27 cellular contexts compared by ENCODE assay signal in genomic region chr21:44364151-44365053, GRCh38. TPM values are rescaled to one million over a fixed set of nuclear protein-coding genes. Genes with fewer than 3 reads are reported as not detected.
DNase-seq lines count a peak whose midpoint lies in the region; ATAC-seq, FAIRE-seq and TF ChIP-seq lines count a peak whose summit lies in the region.
"Had no signal": no experiment of that assay in that cellular context is flagged by ENCODE, and none has a peak within 500 bp of the region (broad histone marks: within the 10 kb centered on the region; RNA-seq: fewer than 3 reads in every experiment).

No MANE protein-coding gene starts in this region.

- H3K27ac ChIP-seq in WERI-Rb-1: no peak overlapping the region
- no peak overlapping the region for H3K27ac ChIP-seq in HepG2 (ENCODE audit: extremely low read length, insufficient read depth, low read length)
- no peak overlapping the region for H3K27ac ChIP-seq in aorta (ENCODE audit: low read depth in 1 of 2, low read length in 2 of 2)
- H3K27ac ChIP-seq: body of pancreas, tibial artery had no signal

- peaks cover 5% of the 10 kb centered on the region for H3K27me3 ChIP-seq in WERI-Rb-1 (ENCODE audit: insufficient read depth, low read depth, severe bottlenecking)
- peaks cover 0 to 38% of the 10 kb centered on the region in 2 experiments; a peak in 4 of 5 replicates for H3K27me3 ChIP-seq in HepG2 (ENCODE audit: control insufficient read depth in 1 of 2, insufficient read depth in 2 of 2, low read length in 2 of 2)
- no peaks in the 10 kb centered on the region for H3K27me3 ChIP-seq in aorta (ENCODE audit: control insufficient read depth in 1 of 2, insufficient read depth in 2 of 2, low read length in 1 of 2)
- H3K27me3 ChIP-seq: body of pancreas had no signal

- H3K4me1 Mint-ChIP-seq in activated naive CD8-positive, alpha-beta T cell treated with anti-CD3 and anti-CD28 coated beads, Interleukin-2, amount 10 ng/mL, durations not matched to agents 7 days and 5 days: peaks cover 4% of the 10 kb centered on the region
- no peaks in the 10 kb centered on the region for H3K4me1 Mint-ChIP-seq in activated naive CD8-positive, alpha-beta T cell treated with anti-CD3 and anti-CD28 coated beads for 36 hours
- H3K4me1 Mint-ChIP-seq: nephron had no signal

- H3K4me1 ChIP-seq in HepG2 (ENCODE audit: insufficient read depth, low read length): 0 out of 2 replicates have a peak, but pooled peaks cover 7% of the 10 kb centered on the region
- no peaks in the 10 kb centered on the region for H3K4me1 ChIP-seq in aorta (ENCODE audit: control insufficient read depth in 1 of 2, insufficient read depth in 2 of 2, low read length in 2 of 2)
- H3K4me1 ChIP-seq: body of pancreas, HAP-1 had no signal

- no peak for TF ChIP-seq RAD21 in HepG2 (CRISPR knock-in tag; IDR thresholded peaks at IDR 0.05)

- CTCF ChIA-PET in HepG2 (lab: Yijun Ruan, JAX; ENCODE audit: low intra/inter-chr PET ratio, low total read pairs): no interaction called here

- no peaks in the 10 kb centered on the region for H3K27me3 Mint-ChIP-seq in activated naive CD8-positive, alpha-beta T cell treated with anti-CD3 and anti-CD28 coated beads, Interleukin-2, amount 10 ng/mL, durations not matched to agents 7 days and 5 days
- no peaks in the 10 kb centered on the region for H3K27me3 Mint-ChIP-seq in activated naive CD8-positive, alpha-beta T cell treated with anti-CD3 and anti-CD28 coated beads for 36 hours
- H3K27me3 Mint-ChIP-seq: activated B cell treated with CpG ODN at 0.5 μM for 24 hours; stimulated activated naive CD8-positive, alpha-beta T cell treated with anti-CD3 and anti-CD28 coated beads, Interleukin-15, amount 100 ng/mL, for 72 hours had no signal

- H3K27ac Mint-ChIP-seq in activated naive CD8-positive, alpha-beta T cell treated with anti-CD3 and anti-CD28 coated beads, Interleukin-2, amount 10 ng/mL, durations not matched to agents 7 days and 5 days: no peak overlapping the region
- no peak overlapping the region for H3K27ac Mint-ChIP-seq in activated naive CD8-positive, alpha-beta T cell treated with anti-CD3 and anti-CD28 coated beads for 36 hours
- H3K27ac Mint-ChIP-seq: activated B cell treated with CpG ODN at 0.5 μM for 24 hours, immature natural killer cell, nephron had no signal

- TF ChIP-seq CTCF in WERI-Rb-1 (IDR thresholded peaks at IDR 0.05; ENCODE audit: low read depth, low read length): peak; percentile 57; the same call in 1 of the 2 replicates
- peak; percentile 61 for TF ChIP-seq CTCF in HepG2 (CRISPR knock-in tag; IDR thresholded peaks at IDR 0.05)

- H3K36me3 ChIP-seq in WERI-Rb-1 (no peaks in the 10 kb centered on the region), HepG2 (replicated peaks in 1 of 2; ENCODE audit: control insufficient read depth in 1 of 2, insufficient read depth in 2 of 2, low read length in 2 of 2) (no peaks in the 10 kb centered on the region), aorta (ENCODE audit: control insufficient read depth in 1 of 2, insufficient read depth in 2 of 2, low read length in 1 of 2) (no peaks in the 10 kb centered on the region)
- H3K36me3 ChIP-seq: HAP-1, tibial artery had no signal

- in situ Hi-C loops in HepG2 (cut with HindIII; ENCODE audit: extremely low pct_ligation_motif_present, low pct_unique_long_range_greater_than_20kb): no loop called here

- no peak overlapping the region for H3K4me3 Mint-ChIP-seq in activated naive CD8-positive, alpha-beta T cell treated with anti-CD3 and anti-CD28 coated beads, Interleukin-2, amount 10 ng/mL, durations not matched to agents 7 days and 5 days
- H3K4me3 Mint-ChIP-seq in activated naive CD8-positive, alpha-beta T cell treated with anti-CD3 and anti-CD28 coated beads for 36 hours: no peak overlapping the region
- H3K4me3 Mint-ChIP-seq: activated B cell treated with CpG ODN at 0.5 μM for 24 hours; immature natural killer cell; nephron; stimulated activated naive CD8-positive, alpha-beta T cell treated with anti-CD3 and anti-CD28 coated beads, Interleukin-15, amount 100 ng/mL, for 72 hours had no signal

- H3K79me2 ChIP-seq in HepG2 (ENCODE audit: insufficient read depth, low read length): no peaks in the 10 kb centered on the region

- TF ChIP-seq EP300 in HepG2 (IDR thresholded peaks at IDR 0.05; ENCODE audit: low read depth in 2 of 2, low read length in 2 of 2) (no peak), HepG2 (CRISPR knock-in tag; IDR thresholded peaks at IDR 0.05; ENCODE audit: borderline replicate concordance) (no peak)

- no TSS peak for BruUV-seq in HepG2 (replicated peaks; lab: Mats Ljungman, UMichigan)

- H2AFZ ChIP-seq in HepG2 (ENCODE audit: low read length): no peak overlapping the region

- H3K9me3 Mint-ChIP-seq in activated naive CD8-positive, alpha-beta T cell treated with anti-CD3 and anti-CD28 coated beads, Interleukin-2, amount 10 ng/mL, durations not matched to agents 7 days and 5 days: peaks cover 11% of the 10 kb centered on the region
- peaks cover 7% of the 10 kb centered on the region for H3K9me3 Mint-ChIP-seq in activated naive CD8-positive, alpha-beta T cell treated with anti-CD3 and anti-CD28 coated beads for 36 hours

- intact Hi-C loops in HepG2 (cut with micrococcal nuclease; ENCODE audit: unreplicated experiment) (loop anchor here (10.0 kb wide), 1 partner anchor 70 kb away; no protein-coding TSS in a partner anchor), aorta (cut with DNase I) (loop anchor here in 1 of 2 donors (10.0 kb wide), 1 partner anchor 50 kb away; no protein-coding TSS in a partner anchor)

- no peak overlapping the region for H3K9ac ChIP-seq in HepG2 (ENCODE audit: insufficient read depth, low read depth, low read length)

- TF ChIP-seq POLR2A in HepG2 (IDR thresholded peaks at IDR 0.05; ENCODE audit: insufficient read depth in 1 of 2, low read depth in 2 of 2, low read length in 2 of 2): no peak

- POLR2A ChIA-PET in activated naive CD8-positive, alpha-beta T cell treated with anti-CD3 and anti-CD28 coated beads, Interleukin-2, amount 10 ng/mL, durations not matched to agents 7 days and 5 days (lab: Charles Lee): interaction anchor here (1.4 kb wide), 1 partner anchor 91 kb away, joined by 4 read pairs; the partner anchor contains the start of gene LRRC3
- POLR2A ChIA-PET in HepG2 (lab: Yijun Ruan, JAX): no interaction called here

- H4K20me1 ChIP-seq in HepG2 (ENCODE audit: insufficient read depth, low read length): no peaks in the 10 kb centered on the region

- peak; percentile 26 for DNase-seq in activated naive CD8-positive, alpha-beta T cell treated with anti-CD3 and anti-CD28 coated beads, Interleukin-2, amount 10 ng/mL, durations not matched to agents 7 days and 5 days
- DNase-seq in activated naive CD8-positive, alpha-beta T cell treated with anti-CD3 and anti-CD28 coated beads for 36 hours: no peak
- DNase-seq in WERI-Rb-1: no peak
- no peak for DNase-seq in HepG2 (ENCODE audit: low spot score)
- DNase-seq in aorta: peak; percentile 39 to 69
- DNase-seq in iPS-NIHi11 (ENCODE audit: low spot score): no peak
- DNase-seq in SW 1271 (lab: John Stamatoyannopoulos, UW): no peak
- DNase-seq in NCI-H345 (lab: John Stamatoyannopoulos, UW): no peak
- DNase-seq: activated B cell treated with CpG ODN at 0.5 μM for 24 hours; activated CD4-positive, alpha-beta T cell treated with anti-CD3 and anti-CD28 coated beads, Interleukin-2, amount 50 U/mL, for 4 hours; AML-193; body of pancreas; cerebellar nuclear complex; DMS79; effector CD4-positive, alpha-beta T cell; immature natural killer cell; mucosa of descending colon; NCI-H1105; NCI-H1930; NCI-H2227 treated with DMSO at 0.1 percent for 48 hours; NCI-H748 treated with DMSO at 0.1 percent for 48 hours; T-helper 9 cell had no signal

- ATAC-seq in activated naive CD8-positive, alpha-beta T cell treated with anti-CD3 and anti-CD28 coated beads, Interleukin-2, amount 10 ng/mL, durations not matched to agents 7 days and 5 days (ENCODE audit: low read depth): no peak
- ATAC-seq in HepG2 (peak; percentile 34), aorta (ENCODE audit: low FRiP score) (no peak)
- ATAC-seq: body of pancreas; mucosa of descending colon; stimulated activated naive CD8-positive, alpha-beta T cell treated with anti-CD3 and anti-CD28 coated beads, Interleukin-15, amount 100 ng/mL, for 72 hours had no signal

- H3K4me3 ChIP-seq in WERI-Rb-1 (ENCODE audit: low read depth, low read length) (no peak overlapping the region), HepG2 (replicated peaks in 1 of 3; ENCODE audit: insufficient read depth in 1 of 3, low read depth in 2 of 3, low read length in 3 of 3) (no peak overlapping the region), aorta (ENCODE audit: low read length in 2 of 2) (no peak overlapping the region)
- H3K4me3 ChIP-seq: body of pancreas, HAP-1, mucosa of descending colon, tibial artery had no signal

- 49% methylated on average over 9 of the region's 22 CpGs for WGBS in HepG2 (ENCODE audit: low lambda C conversion rate)
- WGBS in aorta, 2 donors: 74 to 76% methylated on average over 22 of the region's 22 CpGs

- H3K9me3 ChIP-seq in WERI-Rb-1 (ENCODE audit: severe bottlenecking): peaks cover 2% of the 10 kb centered on the region
- H3K9me3 ChIP-seq in HepG2 (ENCODE audit: low read length): no peaks in the 10 kb centered on the region
- H3K9me3 ChIP-seq in aorta (ENCODE audit: control insufficient read depth, low read length): peaks cover 5% of the 10 kb centered on the region
- H3K9me3 ChIP-seq: body of pancreas, HAP-1, mucosa of descending colon had no signal

- no peak for FAIRE-seq in HepG2 (lab: Jason Lieb, UNC)
- FAIRE-seq: A204.1 had no signal

- H3K36me3 Mint-ChIP-seq in activated naive CD8-positive, alpha-beta T cell treated with anti-CD3 and anti-CD28 coated beads, Interleukin-2, amount 10 ng/mL, durations not matched to agents 7 days and 5 days: peaks cover 36% of the 10 kb centered on the region
- peaks cover 2% of the 10 kb centered on the region for H3K36me3 Mint-ChIP-seq in activated naive CD8-positive, alpha-beta T cell treated with anti-CD3 and anti-CD28 coated beads for 36 hours

- H3K4me2 ChIP-seq in HepG2 (ENCODE audit: low read depth, low read length): no peak overlapping the region

RNA-seq across cellular contexts. Expression of gene TRPM2, which starts 11.0 kb away (rescaled TPM):
- 10 to 100 TPM; 29.6 to 31.1 TPM for total RNA-seq in activated naive CD8-positive, alpha-beta T cell treated with anti-CD3 and anti-CD28 coated beads, Interleukin-2, amount 10 ng/mL, durations not matched to agents 7 days and 5 days
- total RNA-seq in activated naive CD8-positive, alpha-beta T cell treated with anti-CD3 and anti-CD28 coated beads for 36 hours: 1 to 10 TPM; 2.9 to 3.7 TPM
- 0.07 TPM in 1 of 2 replicates, not detected in the other for total RNA-seq in HepG2 (2016; rRNA removed; fragmentation: Illumina TruSeq; extraction: Trizol)
- total RNA-seq in HepG2 (2016; cell fraction: cytosol; rRNA removed; fragmentation: Illumina TruSeq; extraction: Trizol; ENCODE audit: low read depth): not detected in 2 replicates
- total RNA-seq in HepG2 (2016; cell fraction: insoluble cytoplasmic fraction; rRNA removed; fragmentation: Illumina TruSeq; extraction: Trizol): 0.09 TPM in 1 of 2 replicates, not detected in the other
- 0.14 TPM in 1 of 2 replicates, not detected in the other for total RNA-seq in HepG2 (2016; cell fraction: membrane; rRNA removed; fragmentation: Illumina TruSeq; extraction: Trizol)
- not detected in 2 replicates for total RNA-seq in HepG2 (2016; cell fraction: nucleus; rRNA removed; fragmentation: Illumina TruSeq; extraction: Trizol)
- polyA plus RNA-seq in HepG2 (2011; rRNA removed): 0.09 and 0.20 TPM in 2 replicates
- polyA plus RNA-seq in HepG2 (2011; cell fraction: cytosol; rRNA removed): 0.05 and 0.06 TPM in 2 replicates
- polyA plus RNA-seq in HepG2 (2011; cell fraction: nucleus; rRNA removed): 0.37 and 0.55 TPM in 2 replicates
- 0.27 and 0.31 TPM in 2 replicates for polyA plus RNA-seq in HepG2 (2012)
- 0.08 TPM in 1 of 2 replicates, not detected in the other for polyA plus RNA-seq in HepG2 (2016; cell fraction: cytosol; fragmentation: Illumina TruSeq; extraction: Trizol; ENCODE audit: low read depth)
- 0.14 TPM in 1 of 2 replicates, not detected in the other for polyA plus RNA-seq in HepG2 (2016; cell fraction: insoluble cytoplasmic fraction; fragmentation: Illumina TruSeq; extraction: Trizol; ENCODE audit: low read depth)
- polyA plus RNA-seq in HepG2 (2016; cell fraction: membrane; fragmentation: Illumina TruSeq; extraction: Trizol; ENCODE audit: low read depth): 0.18 TPM in 1 of 2 replicates, not detected in the other
- 0.11 and 0.37 TPM in 2 replicates for polyA plus RNA-seq in HepG2 (2016; cell fraction: nucleus; fragmentation: Illumina TruSeq; extraction: Trizol; ENCODE audit: insufficient read depth, low read depth)
- 0.02 and 11.4 TPM in 2 replicates for polyA minus RNA-seq in HepG2 (2011; rRNA and poly(A)+ RNA removed; ENCODE audit: low replicate concordance)
- 0.70 TPM in 1 of 2 replicates, not detected in the other for polyA minus RNA-seq in HepG2 (2011; cell fraction: cytosol; rRNA and poly(A)+ RNA removed)
- polyA minus RNA-seq in HepG2 (2011; cell fraction: nucleus; rRNA and poly(A)+ RNA removed): 0.26 and 0.50 TPM in 2 replicates
- 10 to 100 TPM in 1 of 2 donors, 1 to 10 TPM in 1; 7.0 to 15.8 TPM for total RNA-seq in aorta
- 1 to 10 TPM; 2.2 to 4.9 TPM for polyA plus RNA-seq in aorta

RNA-seq across cellular contexts. Expression of gene CFAP410, which starts 25.2 kb away (rescaled TPM):
- total RNA-seq in activated naive CD8-positive, alpha-beta T cell treated with anti-CD3 and anti-CD28 coated beads, Interleukin-2, amount 10 ng/mL, durations not matched to agents 7 days and 5 days: 10 to 100 TPM; 23.7 TPM
- 10 to 100 TPM; 14.0 to 14.8 TPM for total RNA-seq in activated naive CD8-positive, alpha-beta T cell treated with anti-CD3 and anti-CD28 coated beads for 36 hours
- total RNA-seq in HepG2 (2016; rRNA removed; fragmentation: Illumina TruSeq; extraction: Trizol) (13.1 and 20.1 TPM in 2 replicates), aorta (10 to 100 TPM; 19.4 to 20.9 TPM)
- 16.2 and 18.7 TPM in 2 replicates for total RNA-seq in HepG2 (2016; cell fraction: cytosol; rRNA removed; fragmentation: Illumina TruSeq; extraction: Trizol; ENCODE audit: low read depth)
- 11.7 and 23.2 TPM in 2 replicates for total RNA-seq in HepG2 (2016; cell fraction: insoluble cytoplasmic fraction; rRNA removed; fragmentation: Illumina TruSeq; extraction: Trizol)
- total RNA-seq in HepG2 (2016; cell fraction: membrane; rRNA removed; fragmentation: Illumina TruSeq; extraction: Trizol): 22.7 and 31.0 TPM in 2 replicates
- 15.4 and 16.3 TPM in 2 replicates for total RNA-seq in HepG2 (2016; cell fraction: nucleus; rRNA removed; fragmentation: Illumina TruSeq; extraction: Trizol)
- polyA plus RNA-seq in HepG2 (2011; rRNA removed) (8.0 and 13.1 TPM in 2 replicates), aorta (100 to 1,000 TPM in 1 of 2 donors, 10 to 100 TPM in 1; 26.2 to 121 TPM)
- polyA plus RNA-seq in HepG2 (2011; cell fraction: cytosol; rRNA removed): 6.8 and 14.6 TPM in 2 replicates
- 84.7 and 108 TPM in 2 replicates for polyA plus RNA-seq in HepG2 (2011; cell fraction: nucleus; rRNA removed)
- polyA plus RNA-seq in HepG2 (2012): 7.4 and 9.9 TPM in 2 replicates
- polyA plus RNA-seq in HepG2 (2016; cell fraction: cytosol; fragmentation: Illumina TruSeq; extraction: Trizol; ENCODE audit: low read depth): 17.7 and 23.4 TPM in 2 replicates
- polyA plus RNA-seq in HepG2 (2016; cell fraction: insoluble cytoplasmic fraction; fragmentation: Illumina TruSeq; extraction: Trizol; ENCODE audit: low read depth): 12.0 and 13.3 TPM in 2 replicates
- 19.5 and 21.9 TPM in 2 replicates for polyA plus RNA-seq in HepG2 (2016; cell fraction: membrane; fragmentation: Illumina TruSeq; extraction: Trizol; ENCODE audit: low read depth)
- 26.7 and 31.2 TPM in 2 replicates for polyA plus RNA-seq in HepG2 (2016; cell fraction: nucleus; fragmentation: Illumina TruSeq; extraction: Trizol; ENCODE audit: insufficient read depth, low read depth)
- polyA minus RNA-seq in HepG2 (2011; rRNA and poly(A)+ RNA removed; ENCODE audit: low replicate concordance): 3.6 and 9.9 TPM in 2 replicates
- polyA minus RNA-seq in HepG2 (2011; cell fraction: cytosol; rRNA and poly(A)+ RNA removed): 3.6 and 4.5 TPM in 2 replicates
- polyA minus RNA-seq in HepG2 (2011; cell fraction: nucleus; rRNA and poly(A)+ RNA removed): 13.3 and 17.1 TPM in 2 replicates

Comparison
In these comparisons a context has a peak if more than half of its experiments do, and no peak if none do; other contexts are left out.
1. DNase-seq: peak in activated naive CD8-positive, alpha-beta T cell treated with anti-CD3 and anti-CD28 coated beads, Interleukin-2, amount 10 ng/mL, durations not matched to agents 7 days and 5 days (single experiment) and aorta (2 of 2); none in activated naive CD8-positive, alpha-beta T cell treated with anti-CD3 and anti-CD28 coated beads for 36 hours (single experiment), WERI-Rb-1 (single experiment), HepG2 (single experiment), iPS-NIHi11 (single experiment), SW 1271 (0 of 2) and NCI-H345 (single experiment).